Comparison of ENCODE assay signal across 8 cellular contexts in the genomic region with DNA sequence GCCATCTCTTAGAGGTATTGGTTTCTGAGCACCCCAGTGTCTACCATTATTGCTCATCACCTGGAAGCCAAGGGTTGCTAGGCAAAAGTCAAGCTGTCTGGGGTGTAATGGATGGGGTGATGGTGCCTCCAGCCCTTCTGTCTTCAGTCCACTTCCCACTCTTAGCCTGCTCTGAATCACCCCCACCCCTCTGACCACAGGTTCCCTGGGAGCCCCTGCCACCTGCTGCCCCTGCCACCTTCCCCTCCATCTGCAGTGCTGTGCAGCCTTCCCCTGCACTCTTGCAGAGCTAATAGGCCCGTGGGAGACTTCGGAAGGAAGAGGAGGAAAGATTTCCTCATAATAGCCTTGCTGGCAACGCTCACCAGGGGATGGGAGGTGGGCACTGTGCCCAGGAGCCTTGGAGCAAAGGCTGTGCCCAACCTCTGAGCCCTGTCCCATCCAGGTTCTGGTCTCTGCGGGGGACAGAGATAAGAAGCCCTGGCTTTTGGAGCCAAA. TPM values are rescaled to one million over a fixed set of nuclear protein-coding genes. Genes with fewer than 3 reads are reported as not detected.
A peak's percentile ranks its signal among the peaks of the same experiment; 100 is the strongest.
DNase-seq lines count a peak whose midpoint lies in the region; ATAC-seq and TF ChIP-seq lines count a peak whose summit lies in the region.

No MANE protein-coding gene starts in this region.

- peaks cover 7% of the 10 kb centered on the region for H3K4me1 Mint-ChIP-seq in CD4-positive, alpha-beta T cell (ENCODE audit: low read depth)
- peaks cover 6% of the 10 kb centered on the region for H3K4me1 Mint-ChIP-seq in endodermal cell
- peaks cover 8% of the 10 kb centered on the region for H3K4me1 Mint-ChIP-seq in neural crest cell

- no peaks in the 10 kb centered on the region for H3K9me3 Mint-ChIP-seq in CD4-positive, alpha-beta T cell
- no peaks in the 10 kb centered on the region for H3K9me3 Mint-ChIP-seq in endodermal cell
- no peaks in the 10 kb centered on the region for H3K9me3 Mint-ChIP-seq in neural crest cell

- H3K4me1 ChIP-seq in endodermal cell (ENCODE audit: control insufficient read depth, insufficient read depth, low read length): peaks cover 5% of the 10 kb centered on the region
- no peaks in the 10 kb centered on the region for H3K4me1 ChIP-seq in MM.1S (ENCODE audit: low read length)

- DNase-seq in CD4-positive, alpha-beta T cell: no peak
- peak; percentile 51 for DNase-seq in LHCN-M2 (ENCODE audit: low read depth)
- DNase-seq in endodermal cell: no peak
- DNase-seq in neural crest cell (ENCODE audit: low read depth, low spot score): no peak
- no peak for DNase-seq in effector CD4-positive, alpha-beta T cell
- DNase-seq in activated T-cell treated with anti-CD3 and anti-CD28 coated beads, Interleukin-2, amount 50 U/mL, for 1 hour: no peak
- DNase-seq in MM.1S: no peak

- H3K9ac ChIP-seq in endodermal cell (ENCODE audit: extremely low read depth, low read length, poor library complexity, severe bottlenecking): no peak overlapping the region
- H3K9ac ChIP-seq in MM.1S (ENCODE audit: low read length): no peak overlapping the region

- no peak overlapping the region for H3K27ac ChIP-seq in CD4-positive, alpha-beta T cell (ENCODE audit: low read depth, low read length)
- no peak overlapping the region for H3K27ac ChIP-seq in endodermal cell (ENCODE audit: low read depth, low read length)
- no peak overlapping the region for H3K27ac ChIP-seq in MM.1S (ENCODE audit: low read length)

- no peaks in the 10 kb centered on the region for H3K9me2 ChIP-seq in MM.1S (replicated peaks; ENCODE audit: insufficient read depth, low read length)

- intact Hi-C loops in CD4-positive, alpha-beta T cell (cut with DNase I, micrococcal nuclease): loop anchor here (5.0 to 10.0 kb wide), 2 partner anchors 36 to 623 kb away; a partner anchor contains a TSS

- no peak overlapping the region for H2AFZ ChIP-seq in MM.1S (ENCODE audit: low read length)

- H3K9me3 ChIP-seq in CD4-positive, alpha-beta T cell (ENCODE audit: control insufficient read depth, low read length): no peaks in the 10 kb centered on the region
- H3K9me3 ChIP-seq in endodermal cell (ENCODE audit: control insufficient read depth, low read length) (no peaks in the 10 kb centered on the region), MM.1S (replicated peaks; ENCODE audit: insufficient read depth, low read length) (no peaks in the 10 kb centered on the region)

- peak overlapping the region; percentile 60 for H3K4me3 Mint-ChIP-seq in CD4-positive, alpha-beta T cell
- H3K4me3 Mint-ChIP-seq in endodermal cell: peak overlapping the region; percentile 67
- peak overlapping the region; percentile 82 for H3K4me3 Mint-ChIP-seq in neural crest cell

- POLR2A ChIA-PET in CD4-positive, alpha-beta T cell (lab: Charles Lee): interaction anchor here (1.3 to 2.1 kb wide), 4 partner anchors 29 to 39 kb away, joined by 3 to 20 read pairs (median 12); a partner anchor contains a TSS

- no peak overlapping the region for H3K4me2 ChIP-seq in MM.1S (ENCODE audit: low read depth, low read length)

- no peaks in the 10 kb centered on the region for H3K27me3 Mint-ChIP-seq in CD4-positive, alpha-beta T cell
- peaks cover 27% of the 10 kb centered on the region for H3K27me3 Mint-ChIP-seq in endodermal cell (ENCODE audit: insufficient read depth)
- no peaks in the 10 kb centered on the region for H3K27me3 Mint-ChIP-seq in neural crest cell (ENCODE audit: low read depth)

- CTCF ChIA-PET in CD4-positive, alpha-beta T cell (lab: Charles Lee): interaction anchor here (1.6 to 3.5 kb wide), 3 partner anchors 36 to 98 kb away, joined by 4 to 57 read pairs (median 46); a partner anchor contains a TSS

- H4K20me1 ChIP-seq in MM.1S (ENCODE audit: insufficient read depth, low read length): no peaks in the 10 kb centered on the region

- H3K36me3 Mint-ChIP-seq in CD4-positive, alpha-beta T cell (ENCODE audit: low read depth): peaks cover 69% of the 10 kb centered on the region
- H3K36me3 Mint-ChIP-seq in endodermal cell (ENCODE audit: low read depth) (peaks cover 38% of the 10 kb centered on the region), neural crest cell (ENCODE audit: low read depth) (peaks cover 9% of the 10 kb centered on the region)

- peaks cover 55% of the 10 kb centered on the region for H3K36me3 ChIP-seq in endodermal cell (ENCODE audit: control insufficient read depth, insufficient read depth, low read length)
- no peaks in the 10 kb centered on the region for H3K36me3 ChIP-seq in MM.1S (replicated peaks; ENCODE audit: insufficient read depth, low read length)

- peak overlapping the region; percentile 50 for H3K27ac Mint-ChIP-seq in CD4-positive, alpha-beta T cell
- H3K27ac Mint-ChIP-seq in endodermal cell: no peak overlapping the region
- no peak overlapping the region for H3K27ac Mint-ChIP-seq in neural crest cell (ENCODE audit: unreplicated experiment)

- H3K27me3 ChIP-seq in CD4-positive, alpha-beta T cell (ENCODE audit: control insufficient read depth, insufficient read depth, low read length): no peaks in the 10 kb centered on the region
- H3K27me3 ChIP-seq in endodermal cell (ENCODE audit: control insufficient read depth, insufficient read depth, low read length, poor library complexity, severe bottlenecking) (peaks cover 7% of the 10 kb centered on the region), MM.1S (replicated peaks; ENCODE audit: insufficient read depth, low read length) (no peaks in the 10 kb centered on the region)

- no peak for TF ChIP-seq CTCF in CD4-positive, alpha-beta T cell (IDR thresholded peaks at IDR 0.05)
- no peak for TF ChIP-seq CTCF in endodermal cell (conservative IDR thresholded peaks at IDR 0.05)
- TF ChIP-seq CTCF in neural crest cell (conservative IDR thresholded peaks at IDR 0.05): no peak
- no peak for TF ChIP-seq CTCF in MM.1S (IDR thresholded peaks at IDR 0.05; ENCODE audit: low read length)

- no peak overlapping the region for H3K4me3 ChIP-seq in endodermal cell (ENCODE audit: low read length)
- H3K4me3 ChIP-seq in MM.1S (ENCODE audit: low read length): no peak overlapping the region

- 92% methylated on average over 4 of the region's 4 CpGs; no CpG with 5 or more reads in 1 of the 2 experiments for WGBS in endodermal cell (ENCODE audit: insufficient coverage in 1 of 2, insufficient read length in 1 of 2), 2 experiments

- no peak for ATAC-seq in CD4-positive, alpha-beta T cell (ENCODE audit: poor library complexity)
- ATAC-seq in GM21360 (IDR thresholded peaks at IDR 0.05; ENCODE audit: unreplicated experiment): no peak

- H3F3A ChIP-seq in MM.1S (ENCODE audit: insufficient read depth, low read length): no peaks in the 10 kb centered on the region

- no peaks in the 10 kb centered on the region for H3K79me2 ChIP-seq in MM.1S (ENCODE audit: low read length)

RNA-seq across cellular contexts. Expression of a gene that starts 35.5 kb away (rescaled TPM):
- 100 to 1,000 TPM; 110 to 114 TPM for total RNA-seq in CD4-positive, alpha-beta T cell
- 642 and 718 TPM in 2 replicates for total RNA-seq in LHCN-M2 (2014; rRNA removed)
- 343 TPM for polyA plus RNA-seq in LHCN-M2 (2012)
- total RNA-seq in endodermal cell: 10 to 100 TPM; 49.2 to 49.7 TPM
- polyA plus RNA-seq in endodermal cell (2013, experiment 1 of 2): 71.5 TPM
- 75.9 TPM for polyA plus RNA-seq in endodermal cell (2013, experiment 2 of 2)
- total RNA-seq in neural crest cell: 95.0 and 98.6 TPM in 2 replicates
